Comparison of ENCODE assay signal across 12 cellular contexts in the genomic region with DNA sequence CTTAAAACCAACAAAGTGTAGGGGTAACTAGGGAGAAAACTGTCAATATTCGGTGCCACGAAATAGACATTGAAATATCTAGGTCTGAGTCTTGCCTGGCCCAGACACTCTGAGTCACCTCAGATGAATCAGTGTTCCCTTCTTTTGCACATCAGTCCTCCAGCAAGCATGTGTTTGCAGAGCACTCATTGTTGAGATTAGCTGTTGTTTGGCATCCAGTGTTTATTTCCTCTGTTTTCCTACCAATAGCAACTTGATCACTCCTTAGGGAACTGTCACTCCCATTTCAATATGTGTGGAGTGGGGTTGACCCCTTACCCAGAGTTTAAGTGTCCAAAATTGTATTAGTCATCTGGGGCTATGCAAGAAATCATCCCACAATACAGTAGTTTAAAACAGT. TPM values are rescaled to one million over a fixed set of nuclear protein-coding genes. Genes with fewer than 3 reads are reported as not detected.
DNase-seq lines count a peak whose midpoint lies in the region; ATAC-seq and TF ChIP-seq lines count a peak whose summit lies in the region.
"Had no signal": no experiment of that assay in that cellular context is flagged by ENCODE, and none has a peak within 500 bp of the region (broad histone marks: within the 10 kb centered on the region; RNA-seq: fewer than 3 reads in every experiment).

No MANE protein-coding gene starts in this region.

- CTCF ChIA-PET in Panc1 (lab: Charles Lee), result no interaction called here

- H3K27ac ChIP-seq in Panc1 (ENCODE audit: low read length) (no peak overlapping the region), skin epidermis (peak overlapping the region in 17 of 21 experiments; percentile 2 to 84 (median 61)), aorta (ENCODE audit: low read depth in 1 of 2, low read length in 2 of 2) (no peak overlapping the region)
- H3K27ac ChIP-seq: 22Rv1 had no signal

- H3K9me3 ChIP-seq in Panc1 (ENCODE audit: control insufficient read depth, insufficient read depth, low read depth, low read length) (no peaks in the 10 kb centered on the region), aorta (ENCODE audit: control insufficient read depth, low read length) (no peaks in the 10 kb centered on the region)

- no peaks in the 10 kb centered on the region for H3K36me3 ChIP-seq in Panc1 (ENCODE audit: control insufficient read depth, insufficient read depth, low read length)
- H3K36me3 ChIP-seq in aorta (ENCODE audit: control insufficient read depth in 1 of 2, insufficient read depth in 2 of 2, low read length in 1 of 2), result no peaks in the 10 kb centered on the region

- peak; percentile 57 for DNase-seq in DMS153 (lab: John Stamatoyannopoulos, UW)
- DNase-seq in DMS153 treated with DMSO at 0.1 percent for 48 hours (lab: John Stamatoyannopoulos, UW; ENCODE audit: unreplicated experiment), result no peak
- peak; percentile 67 for DNase-seq in Panc1 (ENCODE audit: low read depth, low spot score)
- peak; percentile 89 for DNase-seq in fibroblast of peridontal ligament (ENCODE audit: extremely low read depth)
- DNase-seq in aorta, result no peak
- no peak for DNase-seq in NCI-H526 treated with DMSO at 0.1 percent for 48 hours (lab: John Stamatoyannopoulos, UW)
- DNase-seq in NCI-H2081 (lab: John Stamatoyannopoulos, UW), result no peak
- DNase-seq: KBM-7, naive B cell, SHP77 had no signal

- ATAC-seq in Panc1 (peak; percentile 70), aorta (ENCODE audit: low FRiP score) (no peak)

- 48 to 63% methylated on average over 2 of the region's 2 CpGs for WGBS in aorta, 2 donors

- in situ Hi-C loops in Panc1 (cut with HindIII; ENCODE audit: low pct_unique_long_range_greater_than_20kb, low sequenced_read_pairs), result no loop called here

- peaks cover 4% of the 10 kb centered on the region; the same call in 1 of the 2 replicates for H3K4me1 ChIP-seq in Panc1 (ENCODE audit: control insufficient read depth, insufficient read depth, low read length)
- H3K4me1 ChIP-seq in aorta (ENCODE audit: control insufficient read depth in 1 of 2, insufficient read depth in 2 of 2, low read length in 2 of 2), result no peaks in the 10 kb centered on the region

- intact Hi-C loops in Panc1 (cut with micrococcal nuclease; ENCODE audit: unreplicated experiment) (no loop called here), aorta (cut with DNase I) (no loop called here)

- H3K4me3 ChIP-seq in Panc1 (ENCODE audit: low read depth in 2 of 2, low read length in 2 of 2) (no peak overlapping the region), skin epidermis (no peak overlapping the region), aorta (ENCODE audit: low read length in 2 of 2) (no peak overlapping the region)

- POLR2A ChIA-PET in Panc1 (lab: Charles Lee), result no interaction called here

- no peaks in the 10 kb centered on the region for H3K27me3 ChIP-seq in Panc1 (ENCODE audit: control insufficient read depth, insufficient read depth, low read length)
- H3K27me3 ChIP-seq in aorta (ENCODE audit: control insufficient read depth in 1 of 2, insufficient read depth in 2 of 2, low read length in 1 of 2), result no peaks in the 10 kb centered on the region

- no peak for TF ChIP-seq CTCF in Panc1 (IDR thresholded peaks at IDR 0.05)

- BruUV-seq in Panc1 (replicated peaks; lab: Mats Ljungman, UMichigan), result no TSS peak

RNA-seq across cellular contexts. Expression of gene ASCC2, which starts 4.7 kb away (rescaled TPM):
- 52.0 TPM for total RNA-seq in Panc1 (2021; ENCODE audit: unreplicated experiment)
- polyA plus RNA-seq in Panc1 (2012; ENCODE audit: insufficient read length), result 64.3 TPM
- total RNA-seq in aorta, result 10 to 100 TPM; 36.9 to 58.0 TPM
- 10 to 100 TPM; 21.2 to 42.3 TPM for polyA plus RNA-seq in aorta

RNA-seq across cellular contexts. Expression of gene MTMR3, which starts 40.2 kb away (rescaled TPM):
- 26.8 TPM for total RNA-seq in Panc1 (2021; ENCODE audit: unreplicated experiment)
- 16.7 TPM for polyA plus RNA-seq in Panc1 (2012; ENCODE audit: insufficient read length)
- total RNA-seq in aorta, result 10 to 100 TPM; 52.7 to 65.3 TPM
- 10 to 100 TPM in 1 of 2 donors, 1 to 10 TPM in 1; 5.3 to 21.6 TPM for polyA plus RNA-seq in aorta

Comparison
In these comparisons a context has a peak if more than half of its experiments do, and no peak if none do; other contexts are left out.
1. DNase-seq: peak in DMS153 (single experiment), Panc1 (single experiment) and fibroblast of peridontal ligament (single experiment); none in DMS153 treated with DMSO at 0.1 percent for 48 hours (single experiment), aorta (0 of 2), NCI-H526 treated with DMSO at 0.1 percent for 48 hours (single experiment) and NCI-H2081 (0 of 2).
2. H3K27ac ChIP-seq: peak in skin epidermis (17 of 21); none in Panc1 (single experiment) and aorta (0 of 2).